In the genomic region with DNA sequence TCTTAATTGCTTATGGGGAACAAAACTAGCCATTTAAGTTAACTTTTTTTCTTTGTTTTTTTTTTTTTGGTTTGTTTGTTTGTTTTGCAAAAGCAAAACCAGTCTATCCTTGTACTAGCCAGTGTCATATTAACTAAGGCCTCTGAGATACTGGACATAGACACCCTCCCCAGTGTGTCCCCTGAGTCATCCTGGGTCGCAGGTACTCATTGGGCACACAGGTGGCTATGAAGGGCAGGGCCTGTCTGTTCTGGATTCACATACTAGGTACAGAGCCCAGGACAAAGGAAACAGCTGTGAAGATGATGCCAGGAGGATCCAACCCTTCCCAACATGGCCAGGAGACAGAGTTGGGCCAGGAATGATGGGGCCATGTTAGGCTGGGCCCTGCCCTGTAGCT, we compare ENCODE assay signal across 27 cellular contexts.
"Had no signal": no experiment of that assay in that cellular context is flagged by ENCODE, and none has a peak within 500 bp of the region (broad histone marks: within the 10 kb centered on the region; RNA-seq: fewer than 3 reads in every experiment).

No MANE protein-coding gene starts in this region.

- H3K27ac ChIP-seq: esophagus squamous epithelium, prostate gland, right atrium auricular region, testis, tibial artery, upper lobe of right lung, uterus had no signal

- DNase-seq: cortex of kidney; effector memory CD8-positive, alpha-beta T cell; erythroblast; esophagus squamous epithelium; hypothalamus; immature natural killer cell; islet precursor cell; kidney glomerular epithelial cell; midbrain; naive thymus-derived CD8-positive, alpha-beta T cell; nephron progenitor cell; nucleus accumbens; stimulated activated CD4-positive, alpha-beta T cell treated with anti-CD3 and anti-CD28 coated beads, Interleukin-12 subunit alpha, Interleukin-12 subunit beta, amount 100 ng/mL, for 4 hours; stimulated activated CD4-positive, alpha-beta T cell treated with anti-CD3 and anti-CD28 coated beads, Interleukin-1b, Interleukin-23, amount 100 ng/mL, for 48 hours; stimulated activated CD4-positive, alpha-beta T cell treated with anti-CD3 and anti-CD28 coated beads, Interleukin-4, amount 100 ng/mL, for 1 hour; stimulated activated CD8-positive, alpha-beta memory T cell treated with anti-CD3 and anti-CD28 coated beads, Interleukin-4, amount 100 ng/mL, for 48 hours; stimulated activated naive CD4-positive, alpha-beta T cell treated with Interleukin-2 at 50 U/mL for 16 hours; substantia nigra; testis; tibial artery; upper lobe of right lung; uterus had no signal

- H3K27me3 ChIP-seq: esophagus squamous epithelium, right atrium auricular region, testis, tibial artery, upper lobe of right lung, uterus had no signal

- H3K36me3 ChIP-seq: esophagus squamous epithelium, prostate gland, right atrium auricular region, tibial artery, upper lobe of right lung, uterus had no signal

- H3K4me2 ChIP-seq: smooth muscle cell had no signal

- H3K9me3 ChIP-seq: esophagus squamous epithelium, prostate gland, right atrium auricular region, testis, tibial artery, upper lobe of right lung, uterus had no signal

- H3K4me1 ChIP-seq: esophagus squamous epithelium, testis, upper lobe of right lung, uterus had no signal

- H3K4me3 ChIP-seq: esophagus squamous epithelium, lung, prostate gland, right atrium auricular region, smooth muscle cell, testis, tibial artery, upper lobe of right lung, uterus had no signal

- ATAC-seq: effector memory CD8-positive, alpha-beta T cell; naive thymus-derived CD8-positive, alpha-beta T cell; sciatic nerve; upper lobe of right lung had no signal
